ENCODE assay signal across 8 cellular contexts in genomic region chr3:170044795-170045244, GRCh38. TPM values are rescaled to one million over a fixed set of nuclear protein-coding genes. Genes with fewer than 3 reads are reported as not detected.
DNase-seq lines count a peak whose midpoint lies in the region; ATAC-seq and TF ChIP-seq lines count a peak whose summit lies in the region.

No MANE protein-coding gene starts in this region.

- H3K27me3 Mint-ChIP-seq in naive B cell: no peaks in the 10 kb centered on the region
- H3K27me3 Mint-ChIP-seq in HFFc6 (ENCODE audit: insufficient read depth): peaks cover 27% of the 10 kb centered on the region

- H3K4me3 Mint-ChIP-seq in naive B cell: peak overlapping the region; percentile 65 to 91 (median 74)
- no peak overlapping the region for H3K4me3 Mint-ChIP-seq in HFFc6

- DNase-seq in NOMO-1 (lab: John Stamatoyannopoulos, UW; ENCODE audit: unreplicated experiment in 2 of 2) (peak; percentile 91 to 99), naive B cell (peak; percentile 83), NCI-H2107 (lab: John Stamatoyannopoulos, UW) (no peak), HFFc6 (no peak), iPS-NIHi7 (ENCODE audit: extremely low spot score) (no peak)
- DNase-seq in activated CD4-positive, alpha-beta T cell treated with anti-CD3 and anti-CD28 coated beads, Interleukin-2, amount 50 U/mL, for 4 hours: no peak

- H3K4me1 Mint-ChIP-seq in naive B cell: peaks cover 42 to 58% (median 56%) of the 10 kb centered on the region in 3 donors
- H3K4me1 Mint-ChIP-seq in HFFc6 (ENCODE audit: low read depth): peaks cover 19% of the 10 kb centered on the region

- peak; percentile 81 for ATAC-seq in GM18868 (IDR thresholded peaks at IDR 0.05; ENCODE audit: unreplicated experiment)
- peak; percentile 79 for ATAC-seq in HG02623 (IDR thresholded peaks at IDR 0.05; ENCODE audit: unreplicated experiment)
- peak; percentile 94 to 95 for ATAC-seq in naive B cell (ENCODE audit: low read depth in 2 of 2)

- H3K9me3 Mint-ChIP-seq in naive B cell (no peaks in the 10 kb centered on the region), HFFc6 (no peaks in the 10 kb centered on the region)

- H3K27ac Mint-ChIP-seq in naive B cell: peak overlapping the region; percentile 92 to 99 (median 97)
- no peak overlapping the region for H3K27ac Mint-ChIP-seq in HFFc6

- H3K36me3 Mint-ChIP-seq in naive B cell (no peaks in the 10 kb centered on the region), HFFc6 (ENCODE audit: low read depth) (no peaks in the 10 kb centered on the region)

- no peak for TF ChIP-seq CTCF in HFFc6 (IDR thresholded peaks at IDR 0.05)

RNA-seq across cellular contexts. Expression of gene GPR160, which starts 7.0 kb away (rescaled TPM):
- 10 to 100 TPM; 49.4 to 92.1 (median 65.5) TPM for polyA plus RNA-seq in naive B cell (ENCODE audit: low read depth in 6 of 6)
- under 1 TPM in 3 of 6 experiments, not detected in 3; 0.10 to 0.23 (median 0.19) TPM for total RNA-seq in HFFc6 (2021; fragmentation: NEBNext Ultra II Directional; extraction: Animal tissue kit (Norgen Biotek cat#: 25700))

Comparison
In these comparisons a context has a peak if more than half of its experiments do, and no peak if none do; other contexts are left out.
1. DNase-seq: peak in NOMO-1 (2 of 2) and naive B cell (single experiment); none in NCI-H2107 (single experiment), activated CD4-positive, alpha-beta T cell treated with anti-CD3 and anti-CD28 coated beads, Interleukin-2, amount 50 U/mL, for 4 hours (0 of 2), HFFc6 (single experiment) and iPS-NIHi7 (single experiment).
2. Peak in every context shown above with its lines, with median percentiles within 50 percentile points of each other: ATAC-seq.